Comparison of ENCODE assay signal across 22 cellular contexts in genomic region chr4:155632314-155632713, GRCh38. TPM values are rescaled to one million over a fixed set of nuclear protein-coding genes. Genes with fewer than 3 reads are reported as not detected.
"Had no signal": no experiment of that assay in that cellular context is flagged by ENCODE, and none has a peak within 500 bp of the region (broad histone marks: within the 10 kb centered on the region; RNA-seq: fewer than 3 reads in every experiment).

No MANE protein-coding gene starts in this region.

- H3K4me1 Mint-ChIP-seq: activated CD8-positive, alpha-beta memory T cell treated with anti-CD3 and anti-CD28 coated beads, Interleukin-2, amount 10 ng/mL, durations not matched to agents 7 days and 5 days had no signal

- H3K79me2 ChIP-seq: parathyroid adenoma had no signal

- H3K4me3 ChIP-seq: body of pancreas, left ventricle myocardium inferior, psoas muscle, thoracic aorta, upper lobe of left lung had no signal

- H2AFZ ChIP-seq: parathyroid adenoma had no signal

- H3K9ac ChIP-seq: parathyroid adenoma had no signal

- H3K27me3 ChIP-seq: body of pancreas, upper lobe of left lung had no signal

- H3K9me3 ChIP-seq: body of pancreas, left ventricle myocardium inferior, psoas muscle, thoracic aorta, upper lobe of left lung had no signal

- H3K27ac ChIP-seq: body of pancreas, left ventricle myocardium inferior, parathyroid adenoma, psoas muscle, thoracic aorta, upper lobe of left lung had no signal

- DNase-seq: activated CD4-positive, alpha-beta T cell treated with anti-CD3 and anti-CD28 coated beads for 36 hours; activated CD4-positive, CD25-positive, alpha-beta regulatory T cell; activated CD8-positive, alpha-beta memory T cell treated with anti-CD3 and anti-CD28 coated beads, Interleukin-2, amount 10 ng/mL, durations not matched to agents 7 days and 5 days; activated CD8-positive, alpha-beta T cell treated with anti-CD3 and anti-CD28 coated beads, Interleukin-2, amount 10 ng/mL, durations not matched to agents 7 days and 5 days; activated naive CD4-positive, alpha-beta T cell; activated T-cell treated with anti-CD3 and anti-CD28 coated beads, Interleukin-2, amount 50 U/mL, for 48 hours; anterior cingulate cortex; body of pancreas; effector CD8-positive, alpha-beta T cell; left ventricle myocardium inferior; naive thymus-derived CD4-positive, alpha-beta T cell; nucleus accumbens; psoas muscle; right cardiac atrium; stimulated activated CD4-positive, alpha-beta T cell treated with anti-CD3 and anti-CD28 coated beads, Interleukin-4, amount 100 ng/mL, for 1 hour; stimulated activated naive CD8-positive, alpha-beta T cell treated with anti-CD3 and anti-CD28 coated beads, Interleukin-15, Interleukin-2, amounts not matched to agents 100 U/mL and 50 U/mL, for 24 hours; upper lobe of left lung had no signal

- H3K27ac Mint-ChIP-seq: activated CD4-positive, alpha-beta T cell treated with anti-CD3 and anti-CD28 coated beads for 36 hours; activated CD8-positive, alpha-beta memory T cell treated with anti-CD3 and anti-CD28 coated beads, Interleukin-2, amount 10 ng/mL, durations not matched to agents 7 days and 5 days; activated CD8-positive, alpha-beta T cell treated with anti-CD3 and anti-CD28 coated beads, Interleukin-2, amount 10 ng/mL, durations not matched to agents 7 days and 5 days; activated naive CD4-positive, alpha-beta T cell treated with anti-CD3 and anti-CD28 coated beads, Interleukin-2, amount 50 U/mL, for 72 hours; naive thymus-derived CD4-positive, alpha-beta T cell had no signal

- H3K4me1 ChIP-seq: body of pancreas, parathyroid adenoma, psoas muscle had no signal

- H3K36me3 Mint-ChIP-seq: activated CD8-positive, alpha-beta memory T cell treated with anti-CD3 and anti-CD28 coated beads, Interleukin-2, amount 10 ng/mL, durations not matched to agents 7 days and 5 days had no signal

- H3K27me3 Mint-ChIP-seq: activated CD8-positive, alpha-beta memory T cell treated with anti-CD3 and anti-CD28 coated beads, Interleukin-2, amount 10 ng/mL, durations not matched to agents 7 days and 5 days had no signal

- H3K36me3 ChIP-seq: left ventricle myocardium inferior, thoracic aorta, upper lobe of left lung had no signal

- ATAC-seq: activated CD4-positive, alpha-beta T cell treated with anti-CD3 and anti-CD28 coated beads for 36 hours; activated CD8-positive, alpha-beta memory T cell treated with anti-CD3 and anti-CD28 coated beads, Interleukin-2, amount 10 ng/mL, durations not matched to agents 7 days and 5 days; activated CD8-positive, alpha-beta T cell treated with anti-CD3 and anti-CD28 coated beads, Interleukin-2, amount 10 ng/mL, durations not matched to agents 7 days and 5 days; activated naive CD4-positive, alpha-beta T cell treated with anti-CD3 and anti-CD28 coated beads, Interleukin-2, amount 50 U/mL, for 72 hours; body of pancreas; naive thymus-derived CD4-positive, alpha-beta T cell; psoas muscle; right cardiac atrium; stimulated activated naive CD8-positive, alpha-beta T cell treated with anti-CD3 and anti-CD28 coated beads, Interleukin-15, Interleukin-2, amounts not matched to agents 100 U/mL and 50 U/mL, for 24 hours had no signal

- H3K4me3 Mint-ChIP-seq: activated CD4-positive, alpha-beta T cell treated with anti-CD3 and anti-CD28 coated beads for 36 hours; activated CD8-positive, alpha-beta memory T cell treated with anti-CD3 and anti-CD28 coated beads, Interleukin-2, amount 10 ng/mL, durations not matched to agents 7 days and 5 days; activated CD8-positive, alpha-beta T cell treated with anti-CD3 and anti-CD28 coated beads, Interleukin-2, amount 10 ng/mL, durations not matched to agents 7 days and 5 days; naive thymus-derived CD4-positive, alpha-beta T cell; neural crest cell had no signal

RNA-seq across cellular contexts. Expression of gene GUCY1A1, which starts 34.3 kb away (rescaled TPM):
- total RNA-seq: activated CD4-positive, alpha-beta T cell treated with anti-CD3 and anti-CD28 coated beads for 36 hours; activated naive CD4-positive, alpha-beta T cell treated with anti-CD3 and anti-CD28 coated beads, Interleukin-2, amount 50 U/mL, for 72 hours; T-helper 1 cell treated with Interleukin-12 subunit alpha and Interleukin-12 subunit beta and Interleukin-4 antibody, amounts not matched to agents 30 ng/mL and 1 ng/mL, for 36 hours had no signal
- polyA plus RNA-seq: naive thymus-derived CD4-positive, alpha-beta T cell had no signal
